3 cellular contexts compared by ENCODE assay signal in genomic region chrX:73992019-73992418, GRCh38.
TF ChIP-seq lines count a peak whose summit lies in the region.

No MANE protein-coding gene starts in this region.

TF ChIP-seq in A549, 52 proteins besides CTCF, POLR2A, EP300 and RAD21 (continued from another document):
- TF ChIP-seq CEBPB (IDR thresholded peaks at IDR 0.05) (no peak), HOXB5 (CRISPR knock-in tag; IDR thresholded peaks at IDR 0.05) (no peak), CBX2 (IDR thresholded peaks at IDR 0.05; ENCODE audit: borderline replicate concordance, low read depth) (no peak), CBX8 (IDR thresholded peaks at IDR 0.05) (no peak), EHF (CRISPR knock-in tag; IDR thresholded peaks at IDR 0.05) (no peak), PHF8 (IDR thresholded peaks at IDR 0.05; ENCODE audit: borderline replicate concordance, low read depth) (no peak), SREBF2 (IDR thresholded peaks at IDR 0.05) (no peak), NFE2L2 (conservative IDR thresholded peaks at IDR 0.05; ENCODE audit: low read length) (no peak), MYC (IDR thresholded peaks at IDR 0.05; ENCODE audit: borderline replicate concordance, low read length) (no peak), HEYL (CRISPR knock-in tag; IDR thresholded peaks at IDR 0.05) (no peak), FOSB (CRISPR knock-in tag; IDR thresholded peaks at IDR 0.05) (no peak), KDM5A (IDR thresholded peaks at IDR 0.05) (no peak), CHD4 (IDR thresholded peaks at IDR 0.05; ENCODE audit: borderline replicate concordance) (no peak), NR3C1 (IDR thresholded peaks at IDR 0.05) (no peak), MAFK (IDR thresholded peaks at IDR 0.05; ENCODE audit: partially characterized antibody) (no peak), TP53 (CRISPR knock-in tag; IDR thresholded peaks at IDR 0.05) (no peak)
- TF ChIP-seq, protein P1, sequence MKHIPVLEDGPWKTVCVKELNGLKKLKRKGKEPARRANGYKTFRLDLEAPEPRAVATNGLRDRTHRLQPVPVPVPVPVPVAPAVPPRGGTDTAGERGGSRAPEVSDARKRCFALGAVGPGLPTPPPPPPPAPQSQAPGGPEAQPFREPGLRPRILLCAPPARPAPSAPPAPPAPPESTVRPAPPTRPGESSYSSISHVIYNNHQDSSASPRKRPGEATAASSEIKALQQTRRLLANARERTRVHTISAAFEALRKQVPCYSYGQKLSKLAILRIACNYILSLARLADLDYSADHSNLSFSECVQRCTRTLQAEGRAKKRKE (CRISPR knock-in tag; IDR thresholded peaks at IDR 0.05; ENCODE audit: low read depth) = no peak

TF ChIP-seq in IMR-90, 13 proteins besides CTCF, POLR2A, EP300 and RAD21:
- TF ChIP-seq, protein P2, sequence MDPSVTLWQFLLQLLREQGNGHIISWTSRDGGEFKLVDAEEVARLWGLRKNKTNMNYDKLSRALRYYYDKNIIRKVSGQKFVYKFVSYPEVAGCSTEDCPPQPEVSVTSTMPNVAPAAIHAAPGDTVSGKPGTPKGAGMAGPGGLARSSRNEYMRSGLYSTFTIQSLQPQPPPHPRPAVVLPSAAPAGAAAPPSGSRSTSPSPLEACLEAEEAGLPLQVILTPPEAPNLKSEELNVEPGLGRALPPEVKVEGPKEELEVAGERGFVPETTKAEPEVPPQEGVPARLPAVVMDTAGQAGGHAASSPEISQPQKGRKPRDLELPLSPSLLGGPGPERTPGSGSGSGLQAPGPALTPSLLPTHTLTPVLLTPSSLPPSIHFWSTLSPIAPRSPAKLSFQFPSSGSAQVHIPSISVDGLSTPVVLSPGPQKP (IDR thresholded peaks at IDR 0.05; ENCODE audit: borderline replicate concordance, low read depth, low read length) = no peak
- TF ChIP-seq MXI1 (IDR thresholded peaks at IDR 0.05; ENCODE audit: borderline replicate concordance, low read depth, low read length) = no peak
- TF ChIP-seq CEBPB (IDR thresholded peaks at IDR 0.05; ENCODE audit: low read depth, low read length) = peak; percentile 22; the same call in 1 of the 2 replicates
TF ChIP-seq in IMR-90: peak in this region for 1.

TF ChIP-seq in liver, 16 proteins besides CTCF, POLR2A, EP300 and RAD21 (continued from another document):
- TF ChIP-seq ATF3 (IDR thresholded peaks at IDR 0.05) = peak; percentile 63
- TF ChIP-seq, protein P3, sequence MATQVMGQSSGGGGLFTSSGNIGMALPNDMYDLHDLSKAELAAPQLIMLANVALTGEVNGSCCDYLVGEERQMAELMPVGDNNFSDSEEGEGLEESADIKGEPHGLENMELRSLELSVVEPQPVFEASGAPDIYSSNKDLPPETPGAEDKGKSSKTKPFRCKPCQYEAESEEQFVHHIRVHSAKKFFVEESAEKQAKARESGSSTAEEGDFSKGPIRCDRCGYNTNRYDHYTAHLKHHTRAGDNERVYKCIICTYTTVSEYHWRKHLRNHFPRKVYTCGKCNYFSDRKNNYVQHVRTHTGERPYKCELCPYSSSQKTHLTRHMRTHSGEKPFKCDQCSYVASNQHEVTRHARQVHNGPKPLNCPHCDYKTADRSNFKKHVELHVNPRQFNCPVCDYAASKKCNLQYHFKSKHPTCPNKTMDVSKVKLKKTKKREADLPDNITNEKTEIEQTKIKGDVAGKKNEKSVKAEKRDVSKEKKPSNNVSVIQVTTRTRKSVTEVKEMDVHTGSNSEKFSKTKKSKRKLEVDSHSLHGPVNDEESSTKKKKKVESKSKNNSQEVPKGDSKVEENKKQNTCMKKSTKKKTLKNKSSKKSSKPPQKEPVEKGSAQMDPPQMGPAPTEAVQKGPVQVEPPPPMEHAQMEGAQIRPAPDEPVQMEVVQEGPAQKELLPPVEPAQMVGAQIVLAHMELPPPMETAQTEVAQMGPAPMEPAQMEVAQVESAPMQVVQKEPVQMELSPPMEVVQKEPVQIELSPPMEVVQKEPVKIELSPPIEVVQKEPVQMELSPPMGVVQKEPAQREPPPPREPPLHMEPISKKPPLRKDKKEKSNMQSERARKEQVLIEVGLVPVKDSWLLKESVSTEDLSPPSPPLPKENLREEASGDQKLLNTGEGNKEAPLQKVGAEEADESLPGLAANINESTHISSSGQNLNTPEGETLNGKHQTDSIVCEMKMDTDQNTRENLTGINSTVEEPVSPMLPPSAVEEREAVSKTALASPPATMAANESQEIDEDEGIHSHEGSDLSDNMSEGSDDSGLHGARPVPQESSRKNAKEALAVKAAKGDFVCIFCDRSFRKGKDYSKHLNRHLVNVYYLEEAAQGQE (IDR thresholded peaks at IDR 0.05) = no peak
- no peak for TF ChIP-seq HNF4G (IDR thresholded peaks at IDR 0.05)
- no peak for TF ChIP-seq JUND (IDR thresholded peaks at IDR 0.05)
- no peak for TF ChIP-seq FOXA1 (IDR thresholded peaks at IDR 0.05)
- TF ChIP-seq RXRA (IDR thresholded peaks at IDR 0.05) = peak; percentile 18 to 38
- peak; percentile 7 for TF ChIP-seq SP1 (IDR thresholded peaks at IDR 0.05)
- TF ChIP-seq, protein P4, sequence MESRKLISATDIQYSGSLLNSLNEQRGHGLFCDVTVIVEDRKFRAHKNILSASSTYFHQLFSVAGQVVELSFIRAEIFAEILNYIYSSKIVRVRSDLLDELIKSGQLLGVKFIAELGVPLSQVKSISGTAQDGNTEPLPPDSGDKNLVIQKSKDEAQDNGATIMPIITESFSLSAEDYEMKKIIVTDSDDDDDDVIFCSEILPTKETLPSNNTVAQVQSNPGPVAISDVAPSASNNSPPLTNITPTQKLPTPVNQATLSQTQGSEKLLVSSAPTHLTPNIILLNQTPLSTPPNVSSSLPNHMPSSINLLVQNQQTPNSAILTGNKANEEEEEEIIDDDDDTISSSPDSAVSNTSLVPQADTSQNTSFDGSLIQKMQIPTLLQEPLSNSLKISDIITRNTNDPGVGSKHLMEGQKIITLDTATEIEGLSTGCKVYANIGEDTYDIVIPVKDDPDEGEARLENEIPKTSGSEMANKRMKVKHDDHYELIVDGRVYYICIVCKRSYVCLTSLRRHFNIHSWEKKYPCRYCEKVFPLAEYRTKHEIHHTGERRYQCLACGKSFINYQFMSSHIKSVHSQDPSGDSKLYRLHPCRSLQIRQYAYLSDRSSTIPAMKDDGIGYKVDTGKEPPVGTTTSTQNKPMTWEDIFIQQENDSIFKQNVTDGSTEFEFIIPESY (IDR thresholded peaks at IDR 0.05) = no peak
- TF ChIP-seq YY1 (IDR thresholded peaks at IDR 0.05) = no peak
- peak; percentile 26 to 50 for TF ChIP-seq HNF4A (conservative IDR thresholded peaks at IDR 0.05)
- no peak for TF ChIP-seq MAX (IDR thresholded peaks at IDR 0.05)
- TF ChIP-seq GABPA (IDR thresholded peaks at IDR 0.05 in 1 of 2, conservative IDR thresholded peaks at IDR 0.05 in 1 of 2) = no peak
- no peak for TF ChIP-seq EGR1 (IDR thresholded peaks at IDR 0.05; ENCODE audit: low read depth in 2 of 2)
TF ChIP-seq in liver: peak in this region for 4.
